In the genomic region with DNA sequence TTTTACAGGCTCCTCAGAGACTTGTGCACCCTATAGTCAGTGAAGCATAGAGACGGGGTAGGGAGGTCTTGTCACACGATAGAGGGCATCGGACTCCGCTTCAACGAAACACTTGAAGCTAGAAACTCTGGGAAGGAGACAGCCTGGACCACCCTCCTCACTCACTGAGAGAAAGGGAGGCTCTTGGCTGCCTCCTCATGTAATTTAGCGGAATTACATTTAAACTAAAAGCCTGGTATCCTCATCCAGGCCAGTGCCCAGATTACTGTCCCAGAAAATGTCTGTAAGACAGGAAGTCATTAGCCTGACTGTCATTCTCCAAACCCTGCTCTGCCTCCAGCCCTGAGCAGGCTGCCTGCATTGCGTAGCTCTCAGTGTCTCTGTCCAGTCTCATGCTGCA, we compare ENCODE assay signal across 13 cellular contexts. TPM values are rescaled to one million over a fixed set of nuclear protein-coding genes. Genes with fewer than 3 reads are reported as not detected.
A peak's percentile ranks its signal among the peaks of the same experiment; 100 is the strongest.
DNase-seq lines count a peak whose midpoint lies in the region; ATAC-seq and TF ChIP-seq lines count a peak whose summit lies in the region.
"Had no signal": no experiment of that assay in that cellular context is flagged by ENCODE, and none has a peak within 500 bp of the region (broad histone marks: within the 10 kb centered on the region; RNA-seq: fewer than 3 reads in every experiment).

No MANE protein-coding gene starts in this region.

- intact Hi-C loops in ovary (cut with DNase I): no loop called here

- no peaks in the 10 kb centered on the region for H3K9me3 ChIP-seq in ovary

- TF ChIP-seq EP300 in ovary (IDR thresholded peaks at IDR 0.05): no peak

- no peak for ATAC-seq in foreskin keratinocyte
- ATAC-seq: stimulated activated effector memory CD8-positive, alpha-beta T cell treated with anti-CD3 and anti-CD28 coated beads, Interleukin-12 subunit alpha, Interleukin-12 subunit beta, amount 100 ng/mL, for 72 hours had no signal

- no peaks in the 10 kb centered on the region for H3K27me3 ChIP-seq in foreskin keratinocyte
- H3K27me3 ChIP-seq in ovary: no peaks in the 10 kb centered on the region

- H3K4me3 ChIP-seq in AG10803 (ENCODE audit: low read length) (no peak overlapping the region), ovary (no peak overlapping the region)
- H3K4me3 ChIP-seq: lung had no signal

- peak; percentile 9; the same call in 1 of the 2 replicates for TF ChIP-seq CTCF in AG10803 (conservative IDR thresholded peaks at IDR 0.05; ENCODE audit: low read length)
- TF ChIP-seq CTCF in GM13977 (IDR thresholded peaks at IDR 0.05; ENCODE audit: extremely low read depth, insufficient read depth, missing control alignments): peak; percentile 26
- TF ChIP-seq CTCF in foreskin keratinocyte (conservative IDR thresholded peaks at IDR 0.05): peak; percentile 51
- TF ChIP-seq CTCF in ovary (IDR thresholded peaks at IDR 0.05): no peak

- 93 to 97% (median 95%) methylated on average over 7 of the region's 7 CpGs for WGBS in ovary, 3 donors

- no peak overlapping the region for H3K27ac ChIP-seq in foreskin keratinocyte
- no peak overlapping the region for H3K27ac ChIP-seq in ovary

- DNase-seq in AG10803 (ENCODE audit: low read depth): no peak
- no peak for DNase-seq in GM13977 (ENCODE audit: low spot score)
- peak; percentile 32 for DNase-seq in RKO (ENCODE audit: low spot score)
- DNase-seq in foreskin keratinocyte: no peak
- DNase-seq in NCI-H226: no peak
- no peak for DNase-seq in ovary
- DNase-seq in mucosa of gallbladder (ENCODE audit: low spot score): no peak
- DNase-seq in ureter (ENCODE audit: low spot score): no peak
- DNase-seq: activated naive CD8-positive, alpha-beta T cell treated with anti-CD3 and anti-CD28 coated beads for 36 hours; head of caudate nucleus; occipital lobe had no signal

- in situ Hi-C loops in GM13977 (cut with MboI; ENCODE audit: low pct_unique_long_range_greater_than_20kb, low sequenced_read_pairs, unreplicated experiment): no loop called here

- H3K36me3 ChIP-seq in ovary: no peaks in the 10 kb centered on the region

- TF ChIP-seq POLR2A in ovary (IDR thresholded peaks at IDR 0.05): no peak

- no peaks in the 10 kb centered on the region for H3K4me1 ChIP-seq in foreskin keratinocyte
- no peaks in the 10 kb centered on the region for H3K4me1 ChIP-seq in ovary (ENCODE audit: insufficient read depth)

RNA-seq across cellular contexts. Expression of a gene that starts 36.0 kb away (rescaled TPM):
- total RNA-seq in foreskin keratinocyte: 1.8 and 2.3 TPM in 2 replicates
- polyA plus RNA-seq in foreskin keratinocyte: 1.5 and 2.7 TPM in 2 replicates
- 1 to 10 TPM; 1.3 to 10.0 (median 7.2) TPM for total RNA-seq in ovary
- polyA plus RNA-seq in ovary: 10 to 100 TPM in 1 of 2 donors, 1 to 10 TPM in 1; 5.5 to 13.7 TPM
- 5.9 TPM for total RNA-seq in mucosa of gallbladder
- total RNA-seq in ureter: 12.9 TPM

RNA-seq across cellular contexts. Expression of a gene that starts 38.2 kb away (rescaled TPM):
- total RNA-seq in foreskin keratinocyte (38.5 and 41.4 TPM in 2 replicates), ovary (10 to 100 TPM; 25.5 to 60.0 (median 48.0) TPM), mucosa of gallbladder (182 TPM), ureter (78.5 TPM)
- polyA plus RNA-seq in foreskin keratinocyte (21.6 and 25.9 TPM in 2 replicates), ovary (10 to 100 TPM; 30.9 to 48.4 TPM)

RNA-seq across cellular contexts. Expression of a gene that starts 57.4 kb away (rescaled TPM):
- total RNA-seq in foreskin keratinocyte: 7.4 and 11.8 TPM in 2 replicates
- 7.1 and 12.8 TPM in 2 replicates for polyA plus RNA-seq in foreskin keratinocyte
- total RNA-seq in ovary: 10 to 100 TPM in 1 of 7 donors, 1 to 10 TPM in 1, under 1 TPM in 2, not detected in 3; 0.31 to 15.2 (median 1.00) TPM
- under 1 TPM in 1 of 2 donors, not detected in 1; 0.34 TPM for polyA plus RNA-seq in ovary
- total RNA-seq in mucosa of gallbladder: 19.0 TPM
- total RNA-seq in ureter: 2.5 TPM
- total RNA-seq: occipital lobe had no signal

Comparison
In these comparisons a context has a peak if more than half of its experiments do, and no peak if none do; other contexts are left out.
1. CTCF ChIP-seq: peak in AG10803 (single experiment), GM13977 (single experiment) and foreskin keratinocyte (single experiment); none in ovary (0 of 3).